In genomic region chr3:19808834-19809233, GRCh38 we compare ENCODE assay signal across 2 cellular contexts.
TF ChIP-seq lines count a peak whose summit lies in the region.

No MANE protein-coding gene starts in this region.

TF ChIP-seq in GM23338, 12 proteins besides CTCF, POLR2A, EP300 and RAD21:
- TF ChIP-seq EZH2 (IDR thresholded peaks at IDR 0.05; ENCODE audit: low read depth, unreplicated experiment) (no peak), EZH2phosphoT487 (IDR thresholded peaks at IDR 0.05; ENCODE audit: unreplicated experiment) (no peak), ZNF331 (CRISPR knock-in tag; IDR thresholded peaks at IDR 0.05; ENCODE audit: low read depth) (no peak), POLR2AphosphoS5 (IDR thresholded peaks at IDR 0.05; ENCODE audit: low read depth) (no peak), ZNF462 (CRISPR knock-in tag; IDR thresholded peaks at IDR 0.05) (no peak), STAT1 (IDR thresholded peaks at IDR 0.05; ENCODE audit: unreplicated experiment) (no peak), NANOG (IDR thresholded peaks at IDR 0.05; ENCODE audit: borderline replicate concordance) (no peak), ZNF114 (CRISPR knock-in tag; IDR thresholded peaks at IDR 0.05) (no peak), JUNB (IDR thresholded peaks at IDR 0.05; ENCODE audit: unreplicated experiment) (no peak), CREB1 (CRISPR knock-in tag; IDR thresholded peaks at IDR 0.05; ENCODE audit: low read depth) (no peak)
- TF ChIP-seq, protein P1, sequence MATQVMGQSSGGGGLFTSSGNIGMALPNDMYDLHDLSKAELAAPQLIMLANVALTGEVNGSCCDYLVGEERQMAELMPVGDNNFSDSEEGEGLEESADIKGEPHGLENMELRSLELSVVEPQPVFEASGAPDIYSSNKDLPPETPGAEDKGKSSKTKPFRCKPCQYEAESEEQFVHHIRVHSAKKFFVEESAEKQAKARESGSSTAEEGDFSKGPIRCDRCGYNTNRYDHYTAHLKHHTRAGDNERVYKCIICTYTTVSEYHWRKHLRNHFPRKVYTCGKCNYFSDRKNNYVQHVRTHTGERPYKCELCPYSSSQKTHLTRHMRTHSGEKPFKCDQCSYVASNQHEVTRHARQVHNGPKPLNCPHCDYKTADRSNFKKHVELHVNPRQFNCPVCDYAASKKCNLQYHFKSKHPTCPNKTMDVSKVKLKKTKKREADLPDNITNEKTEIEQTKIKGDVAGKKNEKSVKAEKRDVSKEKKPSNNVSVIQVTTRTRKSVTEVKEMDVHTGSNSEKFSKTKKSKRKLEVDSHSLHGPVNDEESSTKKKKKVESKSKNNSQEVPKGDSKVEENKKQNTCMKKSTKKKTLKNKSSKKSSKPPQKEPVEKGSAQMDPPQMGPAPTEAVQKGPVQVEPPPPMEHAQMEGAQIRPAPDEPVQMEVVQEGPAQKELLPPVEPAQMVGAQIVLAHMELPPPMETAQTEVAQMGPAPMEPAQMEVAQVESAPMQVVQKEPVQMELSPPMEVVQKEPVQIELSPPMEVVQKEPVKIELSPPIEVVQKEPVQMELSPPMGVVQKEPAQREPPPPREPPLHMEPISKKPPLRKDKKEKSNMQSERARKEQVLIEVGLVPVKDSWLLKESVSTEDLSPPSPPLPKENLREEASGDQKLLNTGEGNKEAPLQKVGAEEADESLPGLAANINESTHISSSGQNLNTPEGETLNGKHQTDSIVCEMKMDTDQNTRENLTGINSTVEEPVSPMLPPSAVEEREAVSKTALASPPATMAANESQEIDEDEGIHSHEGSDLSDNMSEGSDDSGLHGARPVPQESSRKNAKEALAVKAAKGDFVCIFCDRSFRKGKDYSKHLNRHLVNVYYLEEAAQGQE (IDR thresholded peaks at IDR 0.05; ENCODE audit: unreplicated experiment): no peak
- TF ChIP-seq, protein P2, sequence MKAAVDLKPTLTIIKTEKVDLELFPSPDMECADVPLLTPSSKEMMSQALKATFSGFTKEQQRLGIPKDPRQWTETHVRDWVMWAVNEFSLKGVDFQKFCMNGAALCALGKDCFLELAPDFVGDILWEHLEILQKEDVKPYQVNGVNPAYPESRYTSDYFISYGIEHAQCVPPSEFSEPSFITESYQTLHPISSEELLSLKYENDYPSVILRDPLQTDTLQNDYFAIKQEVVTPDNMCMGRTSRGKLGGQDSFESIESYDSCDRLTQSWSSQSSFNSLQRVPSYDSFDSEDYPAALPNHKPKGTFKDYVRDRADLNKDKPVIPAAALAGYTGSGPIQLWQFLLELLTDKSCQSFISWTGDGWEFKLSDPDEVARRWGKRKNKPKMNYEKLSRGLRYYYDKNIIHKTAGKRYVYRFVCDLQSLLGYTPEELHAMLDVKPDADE (IDR thresholded peaks at IDR 0.05): no peak
TF ChIP-seq in GM23338: peak in this region for 0.

TF ChIP-seq in H1, 55 proteins besides CTCF, POLR2A, EP300 and RAD21:
- TF ChIP-seq POLR2AphosphoS5 (IDR thresholded peaks at IDR 0.05; ENCODE audit: low read depth, low read length) (no peak), CHD2 (IDR thresholded peaks at IDR 0.05; ENCODE audit: low read length) (no peak), HDAC2 (IDR thresholded peaks at IDR 0.05; ENCODE audit: borderline replicate concordance in 1 of 2, low read depth in 2 of 2, low read length in 2 of 2) (no peak), KDM1A (IDR thresholded peaks at IDR 0.05; ENCODE audit: borderline replicate concordance, low read length) (no peak), KDM4A (IDR thresholded peaks at IDR 0.05; ENCODE audit: low read depth, low read length, severe bottlenecking) (no peak), SIRT6 (IDR thresholded peaks at IDR 0.05; ENCODE audit: low read length) (no peak), CREB1 (IDR thresholded peaks at IDR 0.05) (no peak), TAF1 (IDR thresholded peaks at IDR 0.05; ENCODE audit: low read depth, low read length) (no peak), CEBPB (IDR thresholded peaks at IDR 0.05; ENCODE audit: low read depth, low read length) (no peak), BACH1 (IDR thresholded peaks at IDR 0.05; ENCODE audit: low read length) (no peak), RBBP5 (IDR thresholded peaks at IDR 0.05; ENCODE audit: borderline replicate concordance, low read depth, low read length) (no peak), SP4 (IDR thresholded peaks at IDR 0.05; ENCODE audit: low read length) (no peak)
TF ChIP-seq in H1: peak in this region for 0.
